Comparison of ENCODE assay signal across 8 cellular contexts in the genomic region with DNA sequence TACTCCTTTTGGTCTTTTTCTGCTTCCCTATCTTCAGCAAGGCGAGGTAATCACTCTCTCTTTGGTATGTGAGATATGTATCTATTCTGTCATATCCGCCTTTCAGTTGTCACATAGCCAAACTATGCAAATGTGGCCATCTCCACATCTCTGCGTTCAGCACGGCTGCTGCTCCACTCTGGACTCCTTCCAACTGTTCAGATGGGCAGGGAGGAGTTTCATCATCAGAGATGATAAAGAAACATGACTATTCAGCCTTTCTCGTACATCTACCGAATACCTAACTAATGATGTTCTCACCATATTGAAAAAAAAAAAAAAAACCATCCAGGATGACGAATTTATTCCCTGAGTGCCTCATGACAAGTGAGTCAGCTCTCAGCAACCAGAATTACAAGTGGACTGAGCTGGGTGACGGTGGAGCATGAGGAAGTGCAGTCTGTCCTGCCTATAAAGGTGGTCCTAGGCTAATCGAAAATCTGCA.
A peak's percentile ranks its signal among the peaks of the same experiment; 100 is the strongest.
DNase-seq lines count a peak whose midpoint lies in the region; ATAC-seq and TF ChIP-seq lines count a peak whose summit lies in the region.

No MANE protein-coding gene starts in this region.

- H3K9me3 ChIP-seq in SJSA1 (replicated peaks) (no peaks in the 10 kb centered on the region), fibroblast of lung (ENCODE audit: control insufficient read depth, insufficient read depth, low read depth, low read length) (no peaks in the 10 kb centered on the region)

- DNase-seq in NCI-H345 (lab: John Stamatoyannopoulos, UW) (peak; percentile 38), NCI-H345 treated with DMSO at 0.1 percent for 48 hours (lab: John Stamatoyannopoulos, UW; ENCODE audit: unreplicated experiment) (no peak), SJSA1 (ENCODE audit: low read depth in 1 of 2, low spot score in 2 of 2) (peak; percentile 75 to 76), fibroblast of lung (ENCODE audit: low read depth in 2 of 2) (peak; percentile 96 to 99), stromal cell of bone marrow (ENCODE audit: low read depth) (peak; percentile 81), NOMO-1 (lab: John Stamatoyannopoulos, UW; ENCODE audit: unreplicated experiment in 2 of 2) (no peak)

- H3K27ac ChIP-seq in SJSA1 (peak overlapping the region; percentile 93), fibroblast of lung (ENCODE audit: insufficient read depth, low read length) (peak overlapping the region; percentile 89)

- no peak for ATAC-seq in GM18517 (IDR thresholded peaks at IDR 0.05; ENCODE audit: unreplicated experiment)
- no peak for ATAC-seq in HG03159 (IDR thresholded peaks at IDR 0.05; ENCODE audit: unreplicated experiment)

- H3K4me3 ChIP-seq in SJSA1 (no peak overlapping the region), fibroblast of lung (replicated peaks in 1 of 4; ENCODE audit: control extremely low read depth in 1 of 4, insufficient read depth in 1 of 4, low read depth in 3 of 4, low read length in 4 of 4) (no peak overlapping the region)

- no peak for TF ChIP-seq CTCF in fibroblast of lung (conservative IDR thresholded peaks at IDR 0.05 in 1 of 2, IDR thresholded peaks at IDR 0.05 in 1 of 2; ENCODE audit: low read depth in 1 of 2, low read length in 2 of 2)

- no peaks in the 10 kb centered on the region for H3K27me3 ChIP-seq in SJSA1 (replicated peaks)
- H3K27me3 ChIP-seq in fibroblast of lung (ENCODE audit: control insufficient read depth, insufficient read depth, low read length): no peaks in the 10 kb centered on the region

- peaks cover 14% of the 10 kb centered on the region for H3K4me1 ChIP-seq in SJSA1 (replicated peaks)
- peaks cover 16% of the 10 kb centered on the region for H3K4me1 ChIP-seq in fibroblast of lung (ENCODE audit: control insufficient read depth, extremely low read depth, insufficient read depth, low read length)

- peak overlapping the region; percentile 64 for H2AFZ ChIP-seq in fibroblast of lung (ENCODE audit: low read length)

- H3K79me2 ChIP-seq in fibroblast of lung (ENCODE audit: control insufficient read depth, insufficient read depth, low read length): no peaks in the 10 kb centered on the region

- H3K36me3 ChIP-seq in SJSA1 (no peaks in the 10 kb centered on the region), fibroblast of lung (ENCODE audit: control insufficient read depth, insufficient read depth, low read length) (no peaks in the 10 kb centered on the region)

- H3K4me2 ChIP-seq in fibroblast of lung (ENCODE audit: extremely low read depth, insufficient read depth, low read length): peak overlapping the region; percentile 13

- no peaks in the 10 kb centered on the region for H4K20me1 ChIP-seq in fibroblast of lung (ENCODE audit: control insufficient read depth, extremely low read depth, insufficient read depth, low read length)

- no peak overlapping the region for H3K9ac ChIP-seq in fibroblast of lung (ENCODE audit: insufficient read depth, low read length)

Comparison
In these comparisons a context has a peak if more than half of its experiments do, and no peak if none do; other contexts are left out.
1. DNase-seq: peak in NCI-H345 (single experiment), SJSA1 (2 of 2), fibroblast of lung (2 of 2) and stromal cell of bone marrow (single experiment); none in NCI-H345 treated with DMSO at 0.1 percent for 48 hours (single experiment) and NOMO-1 (0 of 2).